In the genomic region with DNA sequence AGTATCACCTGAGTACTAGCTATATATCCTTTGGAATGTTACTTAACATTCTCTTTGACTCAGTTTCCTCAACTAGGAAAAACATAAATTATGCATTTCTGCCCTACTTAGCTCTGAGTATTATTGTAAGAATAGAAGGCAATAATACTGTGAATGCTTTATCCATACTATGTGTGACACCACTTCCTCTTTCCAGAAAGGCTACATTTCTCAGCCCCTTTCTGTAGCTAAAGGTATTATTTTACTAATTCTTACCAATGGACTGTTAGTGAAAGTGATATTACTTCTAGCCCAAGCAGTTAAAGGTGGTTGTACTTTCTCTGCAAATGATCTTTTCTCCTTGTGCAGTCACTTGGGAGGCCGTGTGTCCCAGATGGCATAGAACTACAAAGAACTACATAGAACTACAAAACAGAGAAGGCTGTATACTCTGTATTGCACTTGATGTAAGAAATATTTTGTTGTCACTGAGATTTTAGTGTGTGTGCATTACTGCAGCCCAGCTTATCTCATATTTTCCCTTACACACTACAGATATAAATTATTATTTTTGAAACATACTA, we compare ENCODE assay signal across 1 cellular context.
TF ChIP-seq lines count a peak whose summit lies in the region.

No MANE protein-coding gene starts in this region.

TF ChIP-seq in GM23338, 12 proteins besides CTCF, POLR2A, EP300 and RAD21 (continued from another document):
- TF ChIP-seq, protein P1, sequence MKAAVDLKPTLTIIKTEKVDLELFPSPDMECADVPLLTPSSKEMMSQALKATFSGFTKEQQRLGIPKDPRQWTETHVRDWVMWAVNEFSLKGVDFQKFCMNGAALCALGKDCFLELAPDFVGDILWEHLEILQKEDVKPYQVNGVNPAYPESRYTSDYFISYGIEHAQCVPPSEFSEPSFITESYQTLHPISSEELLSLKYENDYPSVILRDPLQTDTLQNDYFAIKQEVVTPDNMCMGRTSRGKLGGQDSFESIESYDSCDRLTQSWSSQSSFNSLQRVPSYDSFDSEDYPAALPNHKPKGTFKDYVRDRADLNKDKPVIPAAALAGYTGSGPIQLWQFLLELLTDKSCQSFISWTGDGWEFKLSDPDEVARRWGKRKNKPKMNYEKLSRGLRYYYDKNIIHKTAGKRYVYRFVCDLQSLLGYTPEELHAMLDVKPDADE (IDR thresholded peaks at IDR 0.05), result no peak
- TF ChIP-seq ZNF331 (CRISPR knock-in tag; IDR thresholded peaks at IDR 0.05; ENCODE audit: low read depth) (no peak), NANOG (IDR thresholded peaks at IDR 0.05; ENCODE audit: borderline replicate concordance) (no peak), CREB1 (CRISPR knock-in tag; IDR thresholded peaks at IDR 0.05; ENCODE audit: low read depth) (no peak)
